Comparison of ENCODE assay signal across 20 cellular contexts in the genomic region with DNA sequence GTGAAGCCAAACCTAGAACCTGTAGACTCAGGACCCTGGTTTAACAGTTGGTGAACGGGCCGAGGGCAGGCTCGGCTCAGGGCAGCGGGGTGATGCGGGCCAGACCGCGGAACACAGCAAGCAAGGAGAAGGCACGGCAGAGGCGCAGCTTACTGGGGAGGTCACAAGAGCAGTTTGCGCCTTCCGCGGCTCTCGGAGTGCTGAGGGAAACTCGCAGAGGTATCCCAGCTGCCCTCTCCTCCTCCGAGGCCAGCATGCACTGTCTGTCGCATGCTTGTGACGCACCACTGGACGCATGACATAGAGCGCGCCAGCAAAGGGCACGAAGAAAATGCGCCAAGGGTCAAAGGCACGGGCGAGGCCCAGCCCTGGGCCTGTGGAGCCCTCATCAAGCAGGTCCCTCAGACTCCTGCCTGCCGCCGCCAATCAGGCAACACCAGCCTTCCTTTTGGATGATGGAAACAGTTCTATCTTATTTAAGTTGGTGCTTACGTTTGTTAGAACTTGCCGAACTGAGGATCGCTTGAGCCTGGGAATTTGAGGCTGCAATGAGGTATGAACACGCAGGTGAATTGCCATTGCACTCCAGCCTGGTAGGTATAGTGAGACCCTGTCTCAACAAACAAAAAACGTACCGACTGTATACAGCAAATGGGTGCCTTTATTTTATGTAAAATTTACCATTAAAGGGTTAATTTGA.
A peak's percentile ranks its signal among the peaks of the same experiment; 100 is the strongest.
DNase-seq lines count a peak whose midpoint lies in the region; ATAC-seq and TF ChIP-seq lines count a peak whose summit lies in the region.
"Had no signal": no experiment of that assay in that cellular context is flagged by ENCODE, and none has a peak within 500 bp of the region (broad histone marks: within the 10 kb centered on the region; RNA-seq: fewer than 3 reads in every experiment).

No MANE protein-coding gene starts in this region.

- intact Hi-C loops in testis (cut with DNase I; ENCODE audit: low total_unique reads) = no loop called here
- intact Hi-C loops in upper lobe of right lung (cut with DNase I) = no loop called here
- intact Hi-C loops in breast epithelium (cut with DNase I; ENCODE audit: low total_unique reads) = no loop called here

- H3K4me1 ChIP-seq in testis (no peaks in the 10 kb centered on the region), upper lobe of right lung (no peaks in the 10 kb centered on the region), breast epithelium (no peaks in the 10 kb centered on the region)
- H3K4me1 ChIP-seq: A549; BLaER1 treated with 17β-estradiol and CSF1 and Interleukin-3, amounts not matched to agents 10 nM and 100 nM; Caco-2 had no signal

- H3K4me1 Mint-ChIP-seq in chondrocyte (ENCODE audit: low read depth) = no peaks in the 10 kb centered on the region
- H3K4me1 Mint-ChIP-seq in mesothelial cell of epicardium = peaks cover 8% of the 10 kb centered on the region
- H3K4me1 Mint-ChIP-seq: B cell had no signal

- DNase-seq in NCI-H146 (lab: John Stamatoyannopoulos, UW) (peak; percentile 17), NCI-H146 treated with DMSO at 0.1 percent for 48 hours (lab: John Stamatoyannopoulos, UW; ENCODE audit: unreplicated experiment) (no peak), chondrocyte (ENCODE audit: low spot score) (peak; percentile 85), testis (peak; percentile 62), upper lobe of right lung (no peak), breast epithelium (ENCODE audit: low spot score in 2 of 2) (no peak), mesothelial cell of epicardium (ENCODE audit: low spot score in 2 of 2, unreplicated experiment in 2 of 2) (no peak), T-helper 9 cell (no peak)
- DNase-seq: AML-193; Caco-2; Calu3; CD4-positive, alpha-beta T cell; CD8-positive, alpha-beta T cell; DMS79 treated with DMSO at 0.1 percent for 48 hours had no signal

- ATAC-seq in upper lobe of right lung = peak; percentile 13
- ATAC-seq: A549; CD8-positive, alpha-beta T cell; GM12878 had no signal

- no peak for TF ChIP-seq POLR2A in testis (IDR thresholded peaks at IDR 0.05)
- no peak for TF ChIP-seq POLR2A in breast epithelium (IDR thresholded peaks at IDR 0.05)

- peak overlapping the region; percentile 45 to 47 for H3K4me3 ChIP-seq in testis
- no peak overlapping the region for H3K4me3 ChIP-seq in upper lobe of right lung
- H3K4me3 ChIP-seq in breast epithelium = no peak overlapping the region
- H3K4me3 ChIP-seq: A549; BLaER1 treated with 17β-estradiol and CSF1 and Interleukin-3, amounts not matched to agents 10 nM and 100 nM; GM12878 had no signal

- H3K27ac Mint-ChIP-seq in chondrocyte (ENCODE audit: unreplicated experiment) (no peak overlapping the region), mesothelial cell of epicardium (no peak overlapping the region)
- H3K27ac Mint-ChIP-seq: B cell; CD4-positive, alpha-beta T cell; CD8-positive, alpha-beta T cell had no signal

- H3K4me3 Mint-ChIP-seq in chondrocyte (ENCODE audit: unreplicated experiment) (no peak overlapping the region), mesothelial cell of epicardium (no peak overlapping the region)
- H3K4me3 Mint-ChIP-seq: B cell; CD4-positive, alpha-beta T cell; CD8-positive, alpha-beta T cell had no signal

- H3K27me3 ChIP-seq in testis = no peaks in the 10 kb centered on the region
- no peaks in the 10 kb centered on the region for H3K27me3 ChIP-seq in upper lobe of right lung
- no peaks in the 10 kb centered on the region for H3K27me3 ChIP-seq in breast epithelium
- H3K27me3 ChIP-seq: BLaER1 treated with 17β-estradiol and CSF1 and Interleukin-3, amounts not matched to agents 10 nM and 100 nM had no signal

- H3K36me3 ChIP-seq in testis (ENCODE audit: low read depth, missing control alignments) = no peaks in the 10 kb centered on the region
- H3K36me3 ChIP-seq in upper lobe of right lung = no peaks in the 10 kb centered on the region
- no peaks in the 10 kb centered on the region for H3K36me3 ChIP-seq in breast epithelium
- H3K36me3 ChIP-seq: BLaER1 treated with 17β-estradiol and CSF1 and Interleukin-3, amounts not matched to agents 10 nM and 100 nM had no signal

- H3K36me3 Mint-ChIP-seq in chondrocyte (ENCODE audit: low read depth) (no peaks in the 10 kb centered on the region), mesothelial cell of epicardium (no peaks in the 10 kb centered on the region)
- H3K36me3 Mint-ChIP-seq: CD8-positive, alpha-beta T cell had no signal

- H3K27ac ChIP-seq in testis (no peak overlapping the region), upper lobe of right lung (no peak overlapping the region), breast epithelium (no peak overlapping the region)
- H3K27ac ChIP-seq: 22Rv1; A549; BLaER1 treated with 17β-estradiol and CSF1 and Interleukin-3, amounts not matched to agents 10 nM and 100 nM; C4-2B had no signal

- 76 to 77% methylated on average over 23 to 32 of the region's 32 CpGs for WGBS in testis, 2 donors

- H3K9me3 Mint-ChIP-seq in chondrocyte (ENCODE audit: low read depth) (no peaks in the 10 kb centered on the region), mesothelial cell of epicardium (no peaks in the 10 kb centered on the region)

- no peak for TF ChIP-seq CTCF in chondrocyte (IDR thresholded peaks at IDR 0.05)
- TF ChIP-seq CTCF in testis (IDR thresholded peaks at IDR 0.05) = no peak
- no peak for TF ChIP-seq CTCF in upper lobe of right lung (IDR thresholded peaks at IDR 0.05)
- TF ChIP-seq CTCF in breast epithelium (IDR thresholded peaks at IDR 0.05) = no peak
- no peak for TF ChIP-seq CTCF in mesothelial cell of epicardium (IDR thresholded peaks at IDR 0.05; ENCODE audit: unreplicated experiment)

- H3K9me3 ChIP-seq in testis (no peaks in the 10 kb centered on the region), upper lobe of right lung (no peaks in the 10 kb centered on the region), breast epithelium (no peaks in the 10 kb centered on the region)
- H3K9me3 ChIP-seq: Caco-2 had no signal

- H3K27me3 Mint-ChIP-seq in chondrocyte (ENCODE audit: low read depth) = no peaks in the 10 kb centered on the region
- no peaks in the 10 kb centered on the region for H3K27me3 Mint-ChIP-seq in mesothelial cell of epicardium (ENCODE audit: low read depth)
- H3K27me3 Mint-ChIP-seq: B cell; CD4-positive, alpha-beta T cell had no signal

Comparison
In these comparisons a context has a peak if more than half of its experiments do, and no peak if none do; other contexts are left out.
1. DNase-seq: peak in NCI-H146 (single experiment), chondrocyte (single experiment) and testis (single experiment); none in NCI-H146 treated with DMSO at 0.1 percent for 48 hours (single experiment), upper lobe of right lung (single experiment), breast epithelium (0 of 2), mesothelial cell of epicardium (0 of 2) and T-helper 9 cell (single experiment).
2. H3K4me3 ChIP-seq: peak in testis (2 of 2); none in upper lobe of right lung (single experiment) and breast epithelium (0 of 3).